Comparison of ENCODE assay signal across 12 cellular contexts in the genomic region with DNA sequence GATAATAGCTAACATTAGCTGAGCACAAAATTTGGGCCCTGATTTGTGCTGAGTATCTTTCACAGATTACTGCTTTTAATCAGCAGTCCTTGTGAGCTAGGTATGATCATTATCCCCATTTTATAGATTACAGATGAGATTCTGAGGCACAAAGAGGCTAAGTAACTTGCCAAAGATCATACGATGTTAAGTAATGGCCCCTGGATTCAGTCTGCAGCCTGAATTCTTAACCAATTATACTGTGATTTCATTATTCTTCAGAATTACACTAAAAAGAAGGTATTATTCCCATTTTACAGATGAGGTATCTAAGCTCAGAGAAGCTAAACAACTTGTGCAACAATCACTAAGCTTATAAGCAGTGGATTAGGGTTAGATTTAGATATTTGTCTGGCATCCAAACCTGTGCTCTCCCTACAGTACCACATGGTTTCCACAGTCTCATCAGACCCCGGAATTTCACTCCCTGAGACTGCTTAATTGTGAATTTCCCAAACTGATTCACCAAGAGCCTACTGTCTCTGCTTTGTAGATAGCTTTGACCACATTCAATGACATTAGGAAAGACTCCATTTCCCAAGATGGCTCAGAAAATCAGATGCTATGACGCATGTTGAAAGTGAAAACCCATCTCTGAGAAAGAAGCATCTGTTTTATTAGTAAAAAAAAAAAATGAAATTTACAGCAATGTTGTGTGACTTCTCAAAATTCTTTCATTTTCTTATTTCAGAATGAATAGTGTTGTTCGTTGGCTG.
A peak's percentile ranks its signal among the peaks of the same experiment; 100 is the strongest.
DNase-seq lines count a peak whose midpoint lies in the region; ATAC-seq, FAIRE-seq and TF ChIP-seq lines count a peak whose summit lies in the region.
"Had no signal": no experiment of that assay in that cellular context is flagged by ENCODE, and none has a peak within 500 bp of the region (broad histone marks: within the 10 kb centered on the region; RNA-seq: fewer than 3 reads in every experiment).

No MANE protein-coding gene starts in this region.

- H3K9me3 ChIP-seq in subcutaneous abdominal adipose tissue (ENCODE audit: control insufficient read depth in 5 of 5, low read length in 5 of 5) (no peaks in the 10 kb centered on the region), pancreas (no peaks in the 10 kb centered on the region)

- peak overlapping the region; percentile 28 for H3K27ac Mint-ChIP-seq in activated T-cell treated with anti-CD3 and anti-CD28 coated beads, Interleukin-2, amount 50 U/mL, for 72 hours
- H3K27ac Mint-ChIP-seq in chondrocyte (ENCODE audit: unreplicated experiment), result peak overlapping the region; percentile 82
- H3K27ac Mint-ChIP-seq: B cell had no signal

- H3K4me1 ChIP-seq in subcutaneous abdominal adipose tissue (ENCODE audit: control insufficient read depth in 5 of 5, insufficient read depth in 5 of 5, low read length in 5 of 5), result peaks cover 2 to 53% (median 25%) of the 10 kb centered on the region in 5 donors
- no peaks in the 10 kb centered on the region for H3K4me1 ChIP-seq in pancreas

- H3K4me3 ChIP-seq in subcutaneous abdominal adipose tissue (ENCODE audit: low read depth in 1 of 5, low read length in 5 of 5) (no peak overlapping the region), pancreas (no peak overlapping the region)
- H3K4me3 ChIP-seq: dorsolateral prefrontal cortex had no signal

- peaks cover 17% of the 10 kb centered on the region for H3K4me1 Mint-ChIP-seq in activated T-cell treated with anti-CD3 and anti-CD28 coated beads, Interleukin-2, amount 50 U/mL, for 72 hours (ENCODE audit: low read depth)
- peaks cover 95% of the 10 kb centered on the region for H3K4me1 Mint-ChIP-seq in chondrocyte (ENCODE audit: low read depth)

- H3K27me3 ChIP-seq in subcutaneous abdominal adipose tissue (ENCODE audit: control insufficient read depth in 5 of 5, insufficient read depth in 4 of 5, low read length in 5 of 5), result no peaks in the 10 kb centered on the region
- no peaks in the 10 kb centered on the region for H3K27me3 ChIP-seq in pancreas
- H3K27me3 ChIP-seq: dorsolateral prefrontal cortex had no signal

- peak overlapping the region; percentile 50 for H3K27ac ChIP-seq in subcutaneous abdominal adipose tissue (ENCODE audit: low read depth, low read length)
- no peak overlapping the region for H3K27ac ChIP-seq in pancreas

- no peak for FAIRE-seq in pancreas (lab: Jason Lieb, UNC)
- FAIRE-seq: RCC 7860 had no signal

- peaks cover 11% of the 10 kb centered on the region for H3K27me3 Mint-ChIP-seq in activated T-cell treated with anti-CD3 and anti-CD28 coated beads, Interleukin-2, amount 50 U/mL, for 72 hours (ENCODE audit: low read depth)
- no peaks in the 10 kb centered on the region for H3K27me3 Mint-ChIP-seq in chondrocyte (ENCODE audit: low read depth)
- H3K27me3 Mint-ChIP-seq: B cell had no signal

- peak overlapping the region in 1 of 2 donors; percentile 58 for H3K4me3 Mint-ChIP-seq in activated T-cell treated with anti-CD3 and anti-CD28 coated beads, Interleukin-2, amount 50 U/mL, for 72 hours
- peak overlapping the region; percentile 15 for H3K4me3 Mint-ChIP-seq in chondrocyte (ENCODE audit: unreplicated experiment)
- H3K4me3 Mint-ChIP-seq: B cell had no signal

- intact Hi-C loops in pancreas (cut with DNase I), result no loop called here

- no peaks in the 10 kb centered on the region for H3K9me3 Mint-ChIP-seq in activated T-cell treated with anti-CD3 and anti-CD28 coated beads, Interleukin-2, amount 50 U/mL, for 72 hours
- no peaks in the 10 kb centered on the region for H3K9me3 Mint-ChIP-seq in chondrocyte (ENCODE audit: low read depth)

- ATAC-seq in activated T-cell treated with anti-CD3 and anti-CD28 coated beads, Interleukin-2, amount 50 U/mL, for 72 hours (replicated peaks in 1 of 2), result peak; percentile 56 to 68
- ATAC-seq in HG02798 (IDR thresholded peaks at IDR 0.05; ENCODE audit: poor library complexity, unreplicated experiment), result peak; percentile 46
- no peak for ATAC-seq in pancreas

- 72 to 84% methylated on average over 4 of the region's 4 CpGs for WGBS in pancreas, 2 donors

- no peaks in the 10 kb centered on the region for H3K36me3 Mint-ChIP-seq in activated T-cell treated with anti-CD3 and anti-CD28 coated beads, Interleukin-2, amount 50 U/mL, for 72 hours (ENCODE audit: insufficient read depth in 2 of 2)
- H3K36me3 Mint-ChIP-seq in chondrocyte (ENCODE audit: low read depth), result no peaks in the 10 kb centered on the region

- no peak overlapping the region for H3K9ac ChIP-seq in subcutaneous abdominal adipose tissue (ENCODE audit: low read length in 5 of 5)

- TF ChIP-seq CTCF in chondrocyte (IDR thresholded peaks at IDR 0.05) (no peak), pancreas (IDR thresholded peaks at IDR 0.05) (no peak)

- H3K36me3 ChIP-seq in subcutaneous abdominal adipose tissue (ENCODE audit: control insufficient read depth in 5 of 5, insufficient read depth in 5 of 5, low read length in 5 of 5) (peaks cover 0 to 4% (median 0%) of the 10 kb centered on the region in 5 donors), pancreas (no peaks in the 10 kb centered on the region)

- DNase-seq in activated T-cell treated with anti-CD3 and anti-CD28 coated beads, Interleukin-2, amount 50 U/mL, for 72 hours, result peak in 1 of 2 donors; percentile 2
- DNase-seq in activated T-cell treated with anti-CD3 and anti-CD28 coated beads, Interleukin-2, amount 50 U/mL, for 1 hour, result no peak
- DNase-seq in chondrocyte (ENCODE audit: low spot score) (no peak), pancreas (no peak), foreskin melanocyte (no peak), DMS79 (lab: John Stamatoyannopoulos, UW) (no peak)
- DNase-seq: dorsolateral prefrontal cortex, KG1 had no signal

Comparison
In these comparisons a context has a peak if more than half of its experiments do, and no peak if none do; other contexts are left out.
1. ATAC-seq: peak in activated T-cell treated with anti-CD3 and anti-CD28 coated beads, Interleukin-2, amount 50 U/mL, for 72 hours (2 of 2) and HG02798 (single experiment); none in pancreas (0 of 4).